1 cellular context compared by ENCODE assay signal in the genomic region with DNA sequence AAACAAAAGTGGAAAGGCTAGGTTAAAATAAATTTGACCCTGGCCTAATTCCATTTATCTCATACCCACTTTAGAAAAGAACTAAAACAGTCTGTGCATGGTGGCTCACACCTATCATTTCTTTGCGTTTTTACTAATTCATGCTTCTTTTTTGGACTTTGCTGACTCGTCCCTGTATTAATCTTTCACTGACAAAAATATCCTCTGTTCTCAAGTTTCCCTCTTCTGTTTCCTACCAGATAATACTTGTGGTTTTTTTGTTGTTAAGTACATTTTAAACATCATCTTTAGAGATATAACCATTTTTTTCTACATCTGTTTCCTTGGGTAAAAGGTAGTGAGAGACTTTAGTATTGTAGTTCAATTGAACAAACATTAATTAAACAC.
TF ChIP-seq lines count a peak whose summit lies in the region.

No MANE protein-coding gene starts in this region.

TF ChIP-seq in GM23338, 12 proteins besides CTCF, POLR2A, EP300 and RAD21 (continued from another document):
- TF ChIP-seq, protein P1, sequence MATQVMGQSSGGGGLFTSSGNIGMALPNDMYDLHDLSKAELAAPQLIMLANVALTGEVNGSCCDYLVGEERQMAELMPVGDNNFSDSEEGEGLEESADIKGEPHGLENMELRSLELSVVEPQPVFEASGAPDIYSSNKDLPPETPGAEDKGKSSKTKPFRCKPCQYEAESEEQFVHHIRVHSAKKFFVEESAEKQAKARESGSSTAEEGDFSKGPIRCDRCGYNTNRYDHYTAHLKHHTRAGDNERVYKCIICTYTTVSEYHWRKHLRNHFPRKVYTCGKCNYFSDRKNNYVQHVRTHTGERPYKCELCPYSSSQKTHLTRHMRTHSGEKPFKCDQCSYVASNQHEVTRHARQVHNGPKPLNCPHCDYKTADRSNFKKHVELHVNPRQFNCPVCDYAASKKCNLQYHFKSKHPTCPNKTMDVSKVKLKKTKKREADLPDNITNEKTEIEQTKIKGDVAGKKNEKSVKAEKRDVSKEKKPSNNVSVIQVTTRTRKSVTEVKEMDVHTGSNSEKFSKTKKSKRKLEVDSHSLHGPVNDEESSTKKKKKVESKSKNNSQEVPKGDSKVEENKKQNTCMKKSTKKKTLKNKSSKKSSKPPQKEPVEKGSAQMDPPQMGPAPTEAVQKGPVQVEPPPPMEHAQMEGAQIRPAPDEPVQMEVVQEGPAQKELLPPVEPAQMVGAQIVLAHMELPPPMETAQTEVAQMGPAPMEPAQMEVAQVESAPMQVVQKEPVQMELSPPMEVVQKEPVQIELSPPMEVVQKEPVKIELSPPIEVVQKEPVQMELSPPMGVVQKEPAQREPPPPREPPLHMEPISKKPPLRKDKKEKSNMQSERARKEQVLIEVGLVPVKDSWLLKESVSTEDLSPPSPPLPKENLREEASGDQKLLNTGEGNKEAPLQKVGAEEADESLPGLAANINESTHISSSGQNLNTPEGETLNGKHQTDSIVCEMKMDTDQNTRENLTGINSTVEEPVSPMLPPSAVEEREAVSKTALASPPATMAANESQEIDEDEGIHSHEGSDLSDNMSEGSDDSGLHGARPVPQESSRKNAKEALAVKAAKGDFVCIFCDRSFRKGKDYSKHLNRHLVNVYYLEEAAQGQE (IDR thresholded peaks at IDR 0.05; ENCODE audit: unreplicated experiment) = no peak
- no peak for TF ChIP-seq JUNB (IDR thresholded peaks at IDR 0.05; ENCODE audit: unreplicated experiment)
- TF ChIP-seq CREB1 (CRISPR knock-in tag; IDR thresholded peaks at IDR 0.05; ENCODE audit: low read depth) = no peak
- TF ChIP-seq, protein P2, sequence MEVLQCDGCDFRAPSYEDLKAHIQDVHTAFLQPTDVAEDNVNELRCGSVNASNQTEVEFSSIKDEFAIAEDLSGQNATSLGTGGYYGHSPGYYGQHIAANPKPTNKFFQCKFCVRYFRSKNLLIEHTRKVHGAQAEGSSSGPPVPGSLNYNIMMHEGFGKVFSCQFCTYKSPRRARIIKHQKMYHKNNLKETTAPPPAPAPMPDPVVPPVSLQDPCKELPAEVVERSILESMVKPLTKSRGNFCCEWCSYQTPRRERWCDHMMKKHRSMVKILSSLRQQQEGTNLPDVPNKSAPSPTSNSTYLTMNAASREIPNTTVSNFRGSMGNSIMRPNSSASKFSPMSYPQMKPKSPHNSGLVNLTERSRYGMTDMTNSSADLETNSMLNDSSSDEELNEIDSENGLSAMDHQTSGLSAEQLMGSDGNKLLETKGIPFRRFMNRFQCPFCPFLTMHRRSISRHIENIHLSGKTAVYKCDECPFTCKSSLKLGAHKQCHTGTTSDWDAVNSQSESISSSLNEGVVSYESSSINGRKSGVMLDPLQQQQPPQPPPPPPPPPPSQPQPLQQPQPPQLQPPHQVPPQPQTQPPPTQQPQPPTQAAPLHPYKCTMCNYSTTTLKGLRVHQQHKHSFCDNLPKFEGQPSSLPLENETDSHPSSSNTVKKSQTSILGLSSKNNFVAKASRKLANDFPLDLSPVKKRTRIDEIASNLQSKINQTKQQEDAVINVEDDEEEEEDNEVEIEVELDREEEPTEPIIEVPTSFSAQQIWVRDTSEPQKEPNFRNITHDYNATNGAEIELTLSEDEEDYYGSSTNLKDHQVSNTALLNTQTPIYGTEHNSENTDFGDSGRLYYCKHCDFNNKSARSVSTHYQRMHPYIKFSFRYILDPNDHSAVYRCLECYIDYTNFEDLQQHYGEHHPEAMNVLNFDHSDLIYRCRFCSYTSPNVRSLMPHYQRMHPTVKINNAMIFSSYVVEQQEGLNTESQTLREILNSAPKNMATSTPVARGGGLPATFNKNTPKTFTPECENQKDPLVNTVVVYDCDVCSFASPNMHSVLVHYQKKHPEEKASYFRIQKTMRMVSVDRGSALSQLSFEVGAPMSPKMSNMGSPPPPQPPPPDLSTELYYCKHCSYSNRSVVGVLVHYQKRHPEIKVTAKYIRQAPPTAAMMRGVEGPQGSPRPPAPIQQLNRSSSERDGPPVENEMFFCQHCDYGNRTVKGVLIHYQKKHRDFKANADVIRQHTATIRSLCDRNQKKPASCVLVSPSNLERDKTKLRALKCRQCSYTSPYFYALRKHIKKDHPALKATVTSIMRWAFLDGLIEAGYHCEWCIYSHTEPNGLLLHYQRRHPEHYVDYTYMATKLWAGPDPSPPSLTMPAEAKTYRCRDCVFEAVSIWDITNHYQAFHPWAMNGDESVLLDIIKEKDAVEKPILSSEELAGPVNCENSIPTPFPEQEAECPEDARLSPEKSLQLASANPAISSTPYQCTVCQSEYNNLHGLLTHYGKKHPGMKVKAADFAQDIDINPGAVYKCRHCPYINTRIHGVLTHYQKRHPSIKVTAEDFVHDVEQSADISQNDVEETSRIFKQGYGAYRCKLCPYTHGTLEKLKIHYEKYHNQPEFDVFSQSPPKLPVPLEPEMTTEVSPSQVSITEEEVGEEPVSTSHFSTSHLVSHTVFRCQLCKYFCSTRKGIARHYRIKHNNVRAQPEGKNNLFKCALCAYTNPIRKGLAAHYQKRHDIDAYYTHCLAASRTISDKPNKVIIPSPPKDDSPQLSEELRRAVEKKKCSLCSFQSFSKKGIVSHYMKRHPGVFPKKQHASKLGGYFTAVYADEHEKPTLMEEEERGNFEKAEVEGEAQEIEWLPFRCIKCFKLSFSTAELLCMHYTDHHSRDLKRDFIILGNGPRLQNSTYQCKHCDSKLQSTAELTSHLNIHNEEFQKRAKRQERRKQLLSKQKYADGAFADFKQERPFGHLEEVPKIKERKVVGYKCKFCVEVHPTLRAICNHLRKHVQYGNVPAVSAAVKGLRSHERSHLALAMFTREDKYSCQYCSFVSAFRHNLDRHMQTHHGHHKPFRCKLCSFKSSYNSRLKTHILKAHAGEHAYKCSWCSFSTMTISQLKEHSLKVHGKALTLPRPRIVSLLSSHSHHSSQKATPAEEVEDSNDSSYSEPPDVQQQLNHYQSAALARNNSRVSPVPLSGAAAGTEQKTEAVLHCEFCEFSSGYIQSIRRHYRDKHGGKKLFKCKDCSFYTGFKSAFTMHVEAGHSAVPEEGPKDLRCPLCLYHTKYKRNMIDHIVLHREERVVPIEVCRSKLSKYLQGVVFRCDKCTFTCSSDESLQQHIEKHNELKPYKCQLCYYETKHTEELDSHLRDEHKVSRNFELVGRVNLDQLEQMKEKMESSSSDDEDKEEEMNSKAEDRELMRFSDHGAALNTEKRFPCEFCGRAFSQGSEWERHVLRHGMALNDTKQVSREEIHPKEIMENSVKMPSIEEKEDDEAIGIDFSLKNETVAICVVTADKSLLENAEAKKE (CRISPR knock-in tag; IDR thresholded peaks at IDR 0.05) = no peak
- no peak for TF ChIP-seq POLR2AphosphoS5 (IDR thresholded peaks at IDR 0.05; ENCODE audit: low read depth)
- TF ChIP-seq EZH2phosphoT487 (IDR thresholded peaks at IDR 0.05; ENCODE audit: unreplicated experiment) = no peak
- TF ChIP-seq, protein P3, sequence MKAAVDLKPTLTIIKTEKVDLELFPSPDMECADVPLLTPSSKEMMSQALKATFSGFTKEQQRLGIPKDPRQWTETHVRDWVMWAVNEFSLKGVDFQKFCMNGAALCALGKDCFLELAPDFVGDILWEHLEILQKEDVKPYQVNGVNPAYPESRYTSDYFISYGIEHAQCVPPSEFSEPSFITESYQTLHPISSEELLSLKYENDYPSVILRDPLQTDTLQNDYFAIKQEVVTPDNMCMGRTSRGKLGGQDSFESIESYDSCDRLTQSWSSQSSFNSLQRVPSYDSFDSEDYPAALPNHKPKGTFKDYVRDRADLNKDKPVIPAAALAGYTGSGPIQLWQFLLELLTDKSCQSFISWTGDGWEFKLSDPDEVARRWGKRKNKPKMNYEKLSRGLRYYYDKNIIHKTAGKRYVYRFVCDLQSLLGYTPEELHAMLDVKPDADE (IDR thresholded peaks at IDR 0.05) = no peak
